ENCODE assay signal across 1 cellular context in the genomic region with DNA sequence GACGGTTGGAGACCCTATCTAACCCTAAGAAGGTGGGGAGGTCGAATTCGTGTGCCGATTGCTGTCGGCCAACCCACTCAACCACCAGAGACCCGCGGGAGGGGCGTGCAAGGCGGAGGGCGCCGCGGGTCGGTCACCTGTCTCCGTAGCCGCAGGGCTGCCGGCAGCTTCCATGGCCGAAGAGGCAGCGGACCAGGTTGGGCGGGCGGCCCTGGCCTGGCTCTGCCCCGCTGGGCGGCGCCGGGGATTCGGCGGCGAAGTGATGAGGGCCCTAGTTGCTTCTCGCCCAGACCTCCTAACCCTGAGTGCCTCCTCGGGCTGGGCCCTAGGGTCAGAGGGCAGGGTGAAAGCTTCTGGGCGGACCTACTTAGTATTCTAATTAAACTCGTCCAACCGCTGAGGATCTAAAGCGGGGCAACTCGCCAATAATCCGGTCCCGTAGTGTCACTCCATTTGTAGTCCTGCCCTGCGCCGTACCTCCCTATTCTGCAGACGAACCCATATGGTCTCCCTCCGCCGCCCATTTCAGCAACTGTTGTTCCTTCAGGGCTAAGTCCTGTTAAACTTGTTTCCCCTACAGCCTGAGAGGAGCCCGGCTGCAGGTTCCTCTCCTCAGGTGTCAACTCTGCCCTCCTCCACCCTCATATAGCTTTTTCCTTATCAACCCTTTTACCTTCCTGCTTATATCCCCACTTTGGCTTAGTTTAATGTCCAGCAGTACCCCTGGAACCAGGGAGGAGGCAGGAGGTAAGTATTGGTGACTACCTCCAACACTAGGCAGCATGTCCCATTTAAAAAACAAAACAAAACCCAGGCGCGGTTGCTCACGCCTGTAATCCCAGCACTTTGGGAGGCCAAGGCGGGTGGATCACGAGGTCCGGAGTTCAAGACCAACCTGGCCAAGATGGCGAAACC.
A peak's percentile ranks its signal among the peaks of the same experiment; 100 is the strongest.
TF ChIP-seq lines count a peak whose summit lies in the region.

PYM1 (minus strand) TSS at position 307 of the 915 bp plus-strand sequence; CDS start at position 174, 133 bp downstream.

TF ChIP-seq in HepG2, 621 proteins besides CTCF, POLR2A, EP300 and RAD21 (continued from another document and continues in another):
- TF ChIP-seq POGK (CRISPR knock-in tag; conservative IDR thresholded peaks at IDR 0.05) = peak; percentile 59; the same call in 1 of the 2 replicates
- TF ChIP-seq HMGXB3 (CRISPR knock-in tag; IDR thresholded peaks at IDR 0.05; ENCODE audit: borderline replicate concordance) = peak; percentile 74; the same call in 1 of the 2 replicates
- 0 out of 2 replicates have a peak, but pooled peaks have one; percentile 23 for TF ChIP-seq ZNF782 (CRISPR knock-in tag; IDR thresholded peaks at IDR 0.05; ENCODE audit: borderline replicate concordance)
- TF ChIP-seq, protein P1, sequence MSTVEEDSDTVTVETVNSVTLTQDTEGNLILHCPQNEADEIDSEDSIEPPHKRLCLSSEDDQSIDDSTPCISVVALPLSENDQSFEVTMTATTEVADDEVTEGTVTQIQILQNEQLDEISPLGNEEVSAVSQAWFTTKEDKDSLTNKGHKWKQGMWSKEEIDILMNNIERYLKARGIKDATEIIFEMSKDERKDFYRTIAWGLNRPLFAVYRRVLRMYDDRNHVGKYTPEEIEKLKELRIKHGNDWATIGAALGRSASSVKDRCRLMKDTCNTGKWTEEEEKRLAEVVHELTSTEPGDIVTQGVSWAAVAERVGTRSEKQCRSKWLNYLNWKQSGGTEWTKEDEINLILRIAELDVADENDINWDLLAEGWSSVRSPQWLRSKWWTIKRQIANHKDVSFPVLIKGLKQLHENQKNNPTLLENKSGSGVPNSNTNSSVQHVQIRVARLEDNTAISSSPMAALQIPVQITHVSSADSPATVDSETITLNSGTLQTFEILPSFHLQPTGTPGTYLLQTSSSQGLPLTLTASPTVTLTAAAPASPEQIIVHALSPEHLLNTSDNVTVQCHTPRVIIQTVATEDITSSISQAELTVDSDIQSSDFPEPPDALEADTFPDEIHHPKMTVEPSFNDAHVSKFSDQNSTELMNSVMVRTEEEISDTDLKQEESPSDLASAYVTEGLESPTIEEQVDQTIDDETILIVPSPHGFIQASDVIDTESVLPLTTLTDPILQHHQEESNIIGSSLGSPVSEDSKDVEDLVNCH (CRISPR knock-in tag; IDR thresholded peaks at IDR 0.05) = no peak
- peak; percentile 71 for TF ChIP-seq ZNF768 (CRISPR knock-in tag; IDR thresholded peaks at IDR 0.05)
- 0 out of 2 replicates have a peak, but pooled peaks have one; percentile 31 for TF ChIP-seq EEA1 (CRISPR knock-in tag; IDR thresholded peaks at IDR 0.05; ENCODE audit: borderline replicate concordance)
- TF ChIP-seq HNF4G (IDR thresholded peaks at IDR 0.05; ENCODE audit: borderline replicate concordance, low read depth, low read length) = no peak
- TF ChIP-seq HNF4G (CRISPR knock-in tag; IDR thresholded peaks at IDR 0.05; ENCODE audit: borderline replicate concordance, low read depth) = peak; percentile 17; the same call in 1 of the 2 replicates
- TF ChIP-seq, protein P2, sequence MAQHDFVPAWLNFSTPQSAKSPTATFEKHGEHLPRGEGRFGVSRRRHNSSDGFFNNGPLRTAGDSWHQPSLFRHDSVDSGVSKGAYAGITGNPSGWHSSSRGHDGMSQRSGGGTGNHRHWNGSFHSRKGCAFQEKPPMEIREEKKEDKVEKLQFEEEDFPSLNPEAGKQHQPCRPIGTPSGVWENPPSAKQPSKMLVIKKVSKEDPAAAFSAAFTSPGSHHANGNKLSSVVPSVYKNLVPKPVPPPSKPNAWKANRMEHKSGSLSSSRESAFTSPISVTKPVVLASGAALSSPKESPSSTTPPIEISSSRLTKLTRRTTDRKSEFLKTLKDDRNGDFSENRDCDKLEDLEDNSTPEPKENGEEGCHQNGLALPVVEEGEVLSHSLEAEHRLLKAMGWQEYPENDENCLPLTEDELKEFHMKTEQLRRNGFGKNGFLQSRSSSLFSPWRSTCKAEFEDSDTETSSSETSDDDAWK (CRISPR knock-in tag; IDR thresholded peaks at IDR 0.05) = no peak
- TF ChIP-seq ZNF230 (CRISPR knock-in tag; IDR thresholded peaks at IDR 0.05) = 0 out of 2 replicates have a peak, but pooled peaks have one; percentile 77
- TF ChIP-seq MED13 (CRISPR knock-in tag; IDR thresholded peaks at IDR 0.05) = no peak
- TF ChIP-seq IRF2 (CRISPR knock-in tag; IDR thresholded peaks at IDR 0.05) = 0 out of 2 replicates have a peak, but pooled peaks have one; percentile 22
- TF ChIP-seq SIN3A (IDR thresholded peaks at IDR 0.05; ENCODE audit: borderline replicate concordance, low read depth, low read length) = peak; percentile 56; the same call in 1 of the 2 replicates
- TF ChIP-seq MTA1 (CRISPR knock-in tag; IDR thresholded peaks at IDR 0.05; ENCODE audit: borderline replicate concordance) = 0 out of 2 replicates have a peak, but pooled peaks have one; percentile 15
- 0 out of 2 replicates have a peak, but pooled peaks have one; percentile 11 for TF ChIP-seq ZNF557 (CRISPR knock-in tag; IDR thresholded peaks at IDR 0.05)
- peak; percentile 53; the same call in 1 of the 2 replicates for TF ChIP-seq ZNF253 (CRISPR knock-in tag; IDR thresholded peaks at IDR 0.05; ENCODE audit: borderline replicate concordance)
- peak; percentile 61; the same call in 1 of the 2 replicates for TF ChIP-seq SRY (CRISPR knock-in tag; IDR thresholded peaks at IDR 0.05)
- peak; percentile 74 for TF ChIP-seq PHF8 (CRISPR knock-in tag; IDR thresholded peaks at IDR 0.05)
- TF ChIP-seq ZNF337 (CRISPR knock-in tag; IDR thresholded peaks at IDR 0.05; ENCODE audit: borderline replicate concordance, low read depth) = peak; percentile 63; the same call in 1 of the 2 replicates
- TF ChIP-seq ZNF713 (CRISPR knock-in tag; IDR thresholded peaks at IDR 0.05) = peak; percentile 27; the same call in 1 of the 2 replicates
- peak; percentile 81 for TF ChIP-seq POLR2G (IDR thresholded peaks at IDR 0.05; ENCODE audit: low read depth, low read length)
- no peak for TF ChIP-seq PRMT3 (CRISPR knock-in tag; IDR thresholded peaks at IDR 0.05; ENCODE audit: borderline replicate concordance, low read depth)
- TF ChIP-seq, protein P3, sequence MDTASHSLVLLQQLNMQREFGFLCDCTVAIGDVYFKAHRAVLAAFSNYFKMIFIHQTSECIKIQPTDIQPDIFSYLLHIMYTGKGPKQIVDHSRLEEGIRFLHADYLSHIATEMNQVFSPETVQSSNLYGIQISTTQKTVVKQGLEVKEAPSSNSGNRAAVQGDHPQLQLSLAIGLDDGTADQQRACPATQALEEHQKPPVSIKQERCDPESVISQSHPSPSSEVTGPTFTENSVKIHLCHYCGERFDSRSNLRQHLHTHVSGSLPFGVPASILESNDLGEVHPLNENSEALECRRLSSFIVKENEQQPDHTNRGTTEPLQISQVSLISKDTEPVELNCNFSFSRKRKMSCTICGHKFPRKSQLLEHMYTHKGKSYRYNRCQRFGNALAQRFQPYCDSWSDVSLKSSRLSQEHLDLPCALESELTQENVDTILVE (CRISPR knock-in tag; IDR thresholded peaks at IDR 0.05) = peak; percentile 56
- peak; percentile 62 for TF ChIP-seq ZNF772 (CRISPR knock-in tag; IDR thresholded peaks at IDR 0.05)
- TF ChIP-seq GLI4 (CRISPR knock-in tag; IDR thresholded peaks at IDR 0.05; ENCODE audit: borderline replicate concordance) = peak; percentile 66; the same call in 1 of the 2 replicates
- TF ChIP-seq, protein P4, sequence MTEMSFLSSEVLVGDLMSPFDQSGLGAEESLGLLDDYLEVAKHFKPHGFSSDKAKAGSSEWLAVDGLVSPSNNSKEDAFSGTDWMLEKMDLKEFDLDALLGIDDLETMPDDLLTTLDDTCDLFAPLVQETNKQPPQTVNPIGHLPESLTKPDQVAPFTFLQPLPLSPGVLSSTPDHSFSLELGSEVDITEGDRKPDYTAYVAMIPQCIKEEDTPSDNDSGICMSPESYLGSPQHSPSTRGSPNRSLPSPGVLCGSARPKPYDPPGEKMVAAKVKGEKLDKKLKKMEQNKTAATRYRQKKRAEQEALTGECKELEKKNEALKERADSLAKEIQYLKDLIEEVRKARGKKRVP (CRISPR knock-in tag; IDR thresholded peaks at IDR 0.05) = no peak
- peak; percentile 77; the same call in 1 of the 2 replicates for TF ChIP-seq ZNF121 (CRISPR knock-in tag; IDR thresholded peaks at IDR 0.05)
- no peak for TF ChIP-seq MTERF4 (CRISPR knock-in tag; IDR thresholded peaks at IDR 0.05)
- TF ChIP-seq ZNF326 (CRISPR knock-in tag; IDR thresholded peaks at IDR 0.05; ENCODE audit: borderline replicate concordance) = no peak
- TF ChIP-seq RXRB (CRISPR knock-in tag; IDR thresholded peaks at IDR 0.05; ENCODE audit: borderline replicate concordance) = 0 out of 2 replicates have a peak, but pooled peaks have one; percentile 32
- TF ChIP-seq, protein P5, sequence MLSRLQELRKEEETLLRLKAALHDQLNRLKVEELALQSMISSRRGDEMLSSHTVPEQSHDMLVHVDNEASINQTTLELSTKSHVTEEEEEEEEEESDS (CRISPR knock-in tag; IDR thresholded peaks at IDR 0.05; ENCODE audit: borderline replicate concordance) = no peak
- TF ChIP-seq NR2F2 (IDR thresholded peaks at IDR 0.05; ENCODE audit: borderline replicate concordance, low read depth) = no peak
- TF ChIP-seq RAD51 (IDR thresholded peaks at IDR 0.05; ENCODE audit: borderline replicate concordance) = no peak
- TF ChIP-seq GATAD2A (CRISPR knock-in tag; IDR thresholded peaks at IDR 0.05) = peak; percentile 58
- TF ChIP-seq ZSCAN22 (CRISPR knock-in tag; IDR thresholded peaks at IDR 0.05) = no peak
- 0 out of 2 replicates have a peak, but pooled peaks have one; percentile 39 for TF ChIP-seq ZNF749 (CRISPR knock-in tag; IDR thresholded peaks at IDR 0.05; ENCODE audit: borderline replicate concordance)
- TF ChIP-seq ZNF160 (CRISPR knock-in tag; IDR thresholded peaks at IDR 0.05) = peak; percentile 41; the same call in 1 of the 2 replicates
- 0 out of 2 replicates have a peak, but pooled peaks have one; percentile 5 for TF ChIP-seq FOXA3 (CRISPR knock-in tag; IDR thresholded peaks at IDR 0.05)
- no peak for TF ChIP-seq SMAD9 (CRISPR knock-in tag; IDR thresholded peaks at IDR 0.05)
- TF ChIP-seq BRD4 (CRISPR knock-in tag; IDR thresholded peaks at IDR 0.05) = 0 out of 2 replicates have a peak, but pooled peaks have one; percentile 39
- peak; percentile 73; the same call in 1 of the 2 replicates for TF ChIP-seq ZNF891 (CRISPR knock-in tag; IDR thresholded peaks at IDR 0.05)
- no peak for TF ChIP-seq PAWR (CRISPR knock-in tag; IDR thresholded peaks at IDR 0.05; ENCODE audit: borderline replicate concordance)
- TF ChIP-seq ZNF879 (CRISPR knock-in tag; IDR thresholded peaks at IDR 0.05) = 0 out of 2 replicates have a peak, but pooled peaks have one; percentile 30
- peak; percentile 79 for TF ChIP-seq ZNF18 (CRISPR knock-in tag; IDR thresholded peaks at IDR 0.05; ENCODE audit: insufficient replicate concordance)
- TF ChIP-seq ZNF672 (CRISPR knock-in tag; IDR thresholded peaks at IDR 0.05) = no peak
